22 cellular contexts compared by ENCODE assay signal in genomic region chr6:4947716-4948115, GRCh38. TPM values are rescaled to one million over a fixed set of nuclear protein-coding genes. Genes with fewer than 3 reads are reported as not detected.
DNase-seq lines count a peak whose midpoint lies in the region; ATAC-seq and TF ChIP-seq lines count a peak whose summit lies in the region.
"Had no signal": no experiment of that assay in that cellular context is flagged by ENCODE, and none has a peak within 500 bp of the region (broad histone marks: within the 10 kb centered on the region; RNA-seq: fewer than 3 reads in every experiment).

No MANE protein-coding gene starts in this region.

- peaks cover 7% of the 10 kb centered on the region for H3K4me1 Mint-ChIP-seq in type B pancreatic cell (ENCODE audit: unreplicated experiment)

- no peak overlapping the region for H3K27ac Mint-ChIP-seq in type B pancreatic cell
- H3K27ac Mint-ChIP-seq: CD4-positive, CD25-positive, alpha-beta regulatory T cell; HFFc6 had no signal

- H3K9me3 Mint-ChIP-seq in type B pancreatic cell: no peaks in the 10 kb centered on the region
- H3K9me3 Mint-ChIP-seq: CD4-positive, CD25-positive, alpha-beta regulatory T cell; CD8-positive, alpha-beta memory T cell; HFFc6 had no signal

- TF ChIP-seq CTCF in HEK293 (tag by site-specific recombination; IDR thresholded peaks at IDR 0.05) (no peak), type B pancreatic cell (conservative IDR thresholded peaks at IDR 0.05) (no peak)

- peaks cover 4 to 35% of the 10 kb centered on the region in 2 experiments; a peak in 2 of 3 replicates for H3K36me3 ChIP-seq in HEK293 (ENCODE audit: control insufficient read depth in 2 of 2, insufficient read depth in 1 of 2, low read length in 2 of 2)

- DNase-seq in caudate nucleus (lab: John Stamatoyannopoulos, UW) (peak in 9 of 61 donors; percentile 11 to 65 (median 23)), mucosa of gallbladder (ENCODE audit: low spot score) (peak; percentile 5), type B pancreatic cell (ENCODE audit: extremely low spot score, unreplicated experiment) (peak; percentile 37), NCI-H2107 (lab: John Stamatoyannopoulos, UW) (no peak), cerebellar nuclear complex (lab: John Stamatoyannopoulos, UW) (no peak)
- DNase-seq: ACHN; BE2C; C1 segment of cervical spinal cord; CD4-positive, CD25-positive, alpha-beta regulatory T cell; COR-L47; DMS 273 treated with DMSO at 0.1 percent for 48 hours; DMS53; DND-41; EL; GOT3; HCEC 1CT; HFFc6; IMR-90 had no signal

- POLR2A ChIA-PET in HEK293 (lab: Yijun Ruan, JAX): no interaction called here

- CTCF ChIA-PET in HEK293 (lab: Yijun Ruan, JAX): interaction anchor here (0.9 kb wide), 1 partner anchor 9 kb away, joined by 3 read pairs; no protein-coding TSS in a partner anchor

- no peak overlapping the region for H3K4me3 Mint-ChIP-seq in type B pancreatic cell
- H3K4me3 Mint-ChIP-seq: CD4-positive, CD25-positive, alpha-beta regulatory T cell; CD8-positive, alpha-beta memory T cell; HFFc6 had no signal

- no peaks in the 10 kb centered on the region for H3K9me3 ChIP-seq in HEK293 (ENCODE audit: control insufficient read depth, insufficient read depth, low read depth, low read length)
- H3K9me3 ChIP-seq: BE2C had no signal

- H3K4me3 ChIP-seq in HEK293 (ENCODE audit: low read depth, low read length): no peak overlapping the region
- H3K4me3 ChIP-seq: GM12878 had no signal

- peaks cover 50% of the 10 kb centered on the region for H3K36me3 Mint-ChIP-seq in type B pancreatic cell

- no peak for ATAC-seq in HG02938 (IDR thresholded peaks at IDR 0.05; ENCODE audit: unreplicated experiment)
- ATAC-seq: GM12878 had no signal

- H3K27ac ChIP-seq in HEK293 (ENCODE audit: extremely low read depth, low read depth, low read length) (no peak overlapping the region), caudate nucleus (ENCODE audit: low read depth, low read length) (peak overlapping the region; percentile 38)

- H3K4me1 ChIP-seq in HEK293 (ENCODE audit: control insufficient read depth, insufficient read depth, low read length): no peaks in the 10 kb centered on the region
- H3K4me1 ChIP-seq: BE2C had no signal

- H3K27me3 Mint-ChIP-seq in type B pancreatic cell: no peaks in the 10 kb centered on the region
- H3K27me3 Mint-ChIP-seq: CD4-positive, CD25-positive, alpha-beta regulatory T cell; CD8-positive, alpha-beta memory T cell had no signal

TF ChIP-seq in HEK293, 187 proteins besides CTCF, POLR2A, EP300 and RAD21:
- TF ChIP-seq ZFHX2 (tag by site-specific recombination; conservative IDR thresholded peaks at IDR 0.05) (peak; percentile 65), BCL11B (tag by site-specific recombination; IDR thresholded peaks at IDR 0.05; ENCODE audit: low read depth) (no peak), EGR2 (tag by site-specific recombination; IDR thresholded peaks at IDR 0.05; ENCODE audit: low read depth) (peak; percentile 60), ZBTB8A (tag by site-specific recombination; IDR thresholded peaks at IDR 0.05) (no peak), ZNF837 (tag by site-specific recombination; IDR thresholded peaks at IDR 0.05) (no peak), PRDM4 (tag by site-specific recombination; IDR thresholded peaks at IDR 0.05) (no peak)

RNA-seq across cellular contexts. Expression of gene RPP40, which starts 56.1 kb away (rescaled TPM):
- total RNA-seq in mucosa of gallbladder: 3.2 TPM
- 5.6 and 9.2 TPM in 2 replicates for total RNA-seq in type B pancreatic cell (ENCODE audit: low replicate concordance)

Comparison
In these comparisons a context has a peak if more than half of its experiments do, and no peak if none do; other contexts are left out.
1. DNase-seq: peak in mucosa of gallbladder (single experiment) and type B pancreatic cell (single experiment); none in NCI-H2107 (single experiment) and cerebellar nuclear complex (0 of 2).